In the genomic region with DNA sequence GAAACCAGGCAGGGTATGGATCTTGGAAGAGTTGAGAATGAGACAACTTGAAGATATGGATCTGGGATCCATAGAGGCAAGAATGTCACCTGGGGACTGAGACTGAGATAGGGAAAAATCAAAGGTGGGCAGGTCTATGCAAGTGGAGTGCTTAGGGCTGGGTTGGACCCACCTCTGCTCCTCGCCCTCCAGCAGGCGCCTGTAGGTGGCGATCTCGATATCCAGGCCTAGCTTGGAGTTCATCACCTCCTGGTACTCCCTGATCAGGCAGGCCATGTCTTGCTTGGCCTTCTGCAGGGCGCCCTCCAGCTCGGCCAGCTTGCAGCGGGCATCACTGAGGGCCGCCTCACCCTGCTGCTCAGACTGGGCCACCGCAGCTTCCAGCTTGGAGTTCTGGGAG, we compare ENCODE assay signal across 10 cellular contexts. TPM values are rescaled to one million over a fixed set of nuclear protein-coding genes. Genes with fewer than 3 reads are reported as not detected.
DNase-seq lines count a peak whose midpoint lies in the region; TF ChIP-seq lines count a peak whose summit lies in the region.
"Not testable (repeated sequence)": the region's sequence is repeated elsewhere in the genome, so short reads cannot be mapped to it uniquely, and the experiment has no call there.
"Had no signal": no experiment of that assay in that cellular context is flagged by ENCODE, and none has a peak within 500 bp of the region (broad histone marks: within the 10 kb centered on the region; RNA-seq: fewer than 3 reads in every experiment).

No MANE protein-coding gene starts in this region.

- not testable (repeated sequence) for H3K27ac Mint-ChIP-seq in neural crest cell (ENCODE audit: unreplicated experiment)

- H3K4me3 ChIP-seq in HFF-Myc (replicated peaks; ENCODE audit: low read depth, low read length); WI38 (ENCODE audit: low read depth, low read length); astrocyte of the cerebellum (ENCODE audit: low read depth, low read length); fibroblast of villous mesenchyme (ENCODE audit: low read depth, low read length): not testable (repeated sequence)

- peak; percentile 40 for DNase-seq in DMS 273 (lab: John Stamatoyannopoulos, UW; ENCODE audit: unreplicated experiment)
- DNase-seq in HFF-Myc (ENCODE audit: extremely low read depth, low read depth); astrocyte of the cerebellum (ENCODE audit: low read depth); fibroblast of villous mesenchyme (ENCODE audit: low read depth); neural crest cell (ENCODE audit: low read depth, low spot score): not testable (repeated sequence)
- DNase-seq in NCI-H748 (lab: John Stamatoyannopoulos, UW; ENCODE audit: unreplicated experiment) = peak; percentile 21

- H3K4me1 Mint-ChIP-seq in neural crest cell = not testable (repeated sequence)

- in situ Hi-C loops in astrocyte of the cerebellum (cut with HindIII; ENCODE audit: low sequenced_read_pairs) = not testable (repeated sequence)

- not testable (repeated sequence) for H3K9me3 Mint-ChIP-seq in neural crest cell

- TF ChIP-seq CTCF in HFF-Myc (IDR thresholded peaks at IDR 0.05; ENCODE audit: low read depth, low read length, missing control alignments) (peak; percentile 50), WI38 (IDR thresholded peaks at IDR 0.05; ENCODE audit: low read depth, low read length) (0 out of 2 replicates have a peak, but pooled peaks have one; percentile 17), astrocyte of the cerebellum (IDR thresholded peaks at IDR 0.05; ENCODE audit: low read depth, low read length, missing control alignments) (peak; percentile 29), fibroblast of villous mesenchyme (IDR thresholded peaks at IDR 0.05; ENCODE audit: insufficient read depth, low read depth, low read length) (peak; percentile 36), neural crest cell (conservative IDR thresholded peaks at IDR 0.05) (peak; percentile 43)

- H3K27me3 Mint-ChIP-seq in neural crest cell (ENCODE audit: low read depth) = peaks cover 49% of the 10 kb centered on the region

- H3K36me3 Mint-ChIP-seq in neural crest cell (ENCODE audit: low read depth) = not testable (repeated sequence)

- H3K4me3 Mint-ChIP-seq in neural crest cell = not testable (repeated sequence)

RNA-seq across cellular contexts. Expression of a gene that starts 5.5 kb away (rescaled TPM):
- total RNA-seq in fibroblast of villous mesenchyme = not detected in 2 replicates
- not detected in 2 replicates for total RNA-seq in neural crest cell
- total RNA-seq: esophagus muscularis mucosa, mucosa of gallbladder, pulmonary artery endothelial cell had no signal

RNA-seq across cellular contexts. Expression of a gene that starts 24.4 kb away (rescaled TPM):
- total RNA-seq in fibroblast of villous mesenchyme = not detected in 2 replicates
- total RNA-seq in neural crest cell = not detected in 2 replicates
- total RNA-seq: pulmonary artery endothelial cell had no signal

RNA-seq across cellular contexts. Expression of a gene that starts 41.3 kb away (rescaled TPM):
- total RNA-seq in fibroblast of villous mesenchyme (under 0.01 TPM in 1 of 2 replicates, not detected in the other), neural crest cell (not detected in 2 replicates)

RNA-seq across cellular contexts. Expression of a gene that starts 51.6 kb away (rescaled TPM):
- not detected in 2 replicates for total RNA-seq in fibroblast of villous mesenchyme
- total RNA-seq in neural crest cell = not detected in 2 replicates
- total RNA-seq: esophagus muscularis mucosa, mucosa of gallbladder had no signal
